ENCODE assay signal across 16 cellular contexts in the genomic region with DNA sequence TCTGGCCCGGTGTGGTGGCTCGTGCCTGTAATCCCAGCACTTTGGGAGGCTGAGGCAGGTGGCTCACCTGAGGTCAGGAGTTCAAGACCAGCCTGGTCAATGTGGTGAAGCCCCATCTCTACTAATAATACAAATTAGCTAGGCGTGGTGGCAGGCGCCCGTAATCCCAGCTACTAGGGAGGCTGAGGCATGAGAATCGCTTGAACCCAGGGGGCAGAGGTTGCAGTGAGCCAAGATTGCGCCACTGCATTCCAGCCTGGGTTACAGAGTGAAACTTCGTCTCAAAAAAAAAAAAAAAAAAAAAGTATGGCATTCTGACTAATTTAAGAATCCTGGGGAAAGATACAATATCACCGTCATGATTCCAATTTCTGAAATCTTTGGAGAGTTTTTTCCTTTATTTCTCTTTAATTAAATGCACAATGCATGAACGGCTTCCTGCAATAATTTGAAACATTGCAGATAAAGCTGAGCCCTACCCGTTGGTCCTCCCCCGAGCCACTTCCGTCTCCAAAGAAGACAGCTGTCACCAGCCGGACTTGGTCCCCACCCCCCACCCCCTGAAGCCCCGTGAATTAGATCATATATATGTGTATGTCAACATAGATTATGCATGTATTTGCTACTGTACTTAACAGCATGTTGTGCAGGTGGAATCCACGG.
DNase-seq lines count a peak whose midpoint lies in the region; ATAC-seq, FAIRE-seq and TF ChIP-seq lines count a peak whose summit lies in the region.
"Had no signal": no experiment of that assay in that cellular context is flagged by ENCODE, and none has a peak within 500 bp of the region (broad histone marks: within the 10 kb centered on the region; RNA-seq: fewer than 3 reads in every experiment).

No MANE protein-coding gene starts in this region.

- H3K27me3 Mint-ChIP-seq in activated CD8-positive, alpha-beta T cell treated with anti-CD3 and anti-CD28 coated beads, Interleukin-2, amount 10 ng/mL, durations not matched to agents 7 days and 5 days (ENCODE audit: low read depth) = no peaks in the 10 kb centered on the region
- H3K27me3 Mint-ChIP-seq in activated CD8-positive, alpha-beta T cell treated with anti-CD3 and anti-CD28 coated beads for 36 hours = no peaks in the 10 kb centered on the region
- no peaks in the 10 kb centered on the region for H3K27me3 Mint-ChIP-seq in type B pancreatic cell
- H3K27me3 Mint-ChIP-seq: activated CD4-positive, alpha-beta memory T cell treated with anti-CD3 and anti-CD28 coated beads, Interleukin-2, amount 10 ng/mL, durations not matched to agents 7 days and 5 days had no signal

- WGBS in K562 (ENCODE audit: insufficient coverage, low coverage, missing lambda C conversion rate) = 27% methylated on average over 16 of the region's 16 CpGs

- no peaks in the 10 kb centered on the region for H3K9me3 ChIP-seq in K562 (replicated peaks; ENCODE audit: control insufficient read depth, insufficient read depth, low read depth, low read length)
- no peaks in the 10 kb centered on the region for H3K9me3 ChIP-seq in MG63
- H3K9me3 ChIP-seq: body of pancreas, Peyer's patch, transverse colon had no signal

- peaks cover 62% of the 10 kb centered on the region for H3K4me1 Mint-ChIP-seq in activated CD8-positive, alpha-beta T cell treated with anti-CD3 and anti-CD28 coated beads, Interleukin-2, amount 10 ng/mL, durations not matched to agents 7 days and 5 days (ENCODE audit: low read depth)
- peaks cover 46% of the 10 kb centered on the region for H3K4me1 Mint-ChIP-seq in activated CD8-positive, alpha-beta T cell treated with anti-CD3 and anti-CD28 coated beads for 36 hours (ENCODE audit: low read depth)
- H3K4me1 Mint-ChIP-seq in type B pancreatic cell (ENCODE audit: unreplicated experiment) = peaks cover 70% of the 10 kb centered on the region

- no peak for FAIRE-seq in K562 (lab: Jason Lieb, UNC)

- H3K4me3 Mint-ChIP-seq in activated CD8-positive, alpha-beta T cell treated with anti-CD3 and anti-CD28 coated beads, Interleukin-2, amount 10 ng/mL, durations not matched to agents 7 days and 5 days = no peak overlapping the region
- H3K4me3 Mint-ChIP-seq in activated CD8-positive, alpha-beta T cell treated with anti-CD3 and anti-CD28 coated beads for 36 hours = no peak overlapping the region
- no peak overlapping the region for H3K4me3 Mint-ChIP-seq in type B pancreatic cell
- H3K4me3 Mint-ChIP-seq: activated CD4-positive, alpha-beta memory T cell treated with anti-CD3 and anti-CD28 coated beads, Interleukin-2, amount 10 ng/mL, durations not matched to agents 7 days and 5 days had no signal

- in situ Hi-C loops in K562 (cut with MboI) = no loop called here

- peaks cover 3% of the 10 kb centered on the region for H3K9me1 ChIP-seq in K562 (ENCODE audit: control insufficient read depth, insufficient read depth, low read length)

- peaks cover 90% of the 10 kb centered on the region for H3K79me2 ChIP-seq in K562 (ENCODE audit: control insufficient read depth, insufficient read depth, low read length)
- H3K79me2 ChIP-seq: parathyroid adenoma had no signal

- TF ChIP-seq POLR2A in K562 (conservative IDR thresholded peaks at IDR 0.05) = no peak

- peaks cover 14% of the 10 kb centered on the region for H3K36me3 Mint-ChIP-seq in activated CD8-positive, alpha-beta T cell treated with anti-CD3 and anti-CD28 coated beads, Interleukin-2, amount 10 ng/mL, durations not matched to agents 7 days and 5 days (ENCODE audit: low read depth)
- peaks cover 3% of the 10 kb centered on the region for H3K36me3 Mint-ChIP-seq in activated CD8-positive, alpha-beta T cell treated with anti-CD3 and anti-CD28 coated beads for 36 hours (ENCODE audit: low read depth)
- H3K36me3 Mint-ChIP-seq in type B pancreatic cell = no peaks in the 10 kb centered on the region

- intact Hi-C loops in activated CD8-positive, alpha-beta T cell treated with anti-CD3 and anti-CD28 coated beads for 36 hours (cut with micrococcal nuclease) = no loop called here
- intact Hi-C loops in K562 (cut with micrococcal nuclease) = loop anchor here (10.0 kb wide), 1 partner anchor 142 kb away; no protein-coding TSS in a partner anchor

- H3K36me3 ChIP-seq in K562 (ENCODE audit: control insufficient read depth, insufficient read depth, low read length) (peaks cover 8% of the 10 kb centered on the region; the same call in 2 of the 3 replicates), MG63 (no peaks in the 10 kb centered on the region; the same call in 1 of the 2 replicates)
- H3K36me3 ChIP-seq: transverse colon had no signal

- CTCF ChIA-PET in activated CD8-positive, alpha-beta T cell treated with anti-CD3 and anti-CD28 coated beads, Interleukin-2, amount 10 ng/mL, durations not matched to agents 7 days and 5 days (lab: Charles Lee) = interaction anchor here (2.0 kb wide), 1 partner anchor 61 kb away, joined by 8 read pairs; no protein-coding TSS in a partner anchor
- CTCF ChIA-PET in activated CD8-positive, alpha-beta T cell treated with anti-CD3 and anti-CD28 coated beads for 36 hours (lab: Charles Lee) = interaction anchor here (1.5 to 3.2 kb wide), 2 partner anchors 60 to 271 kb away, joined by 4 to 11 read pairs; no protein-coding TSS in a partner anchor
- CTCF ChIA-PET in K562 (lab: Yijun Ruan, JAX; ENCODE audit: low intra/inter-chr PET ratio) = interaction anchor here (0.7 kb wide), 1 partner anchor 18 kb away, joined by 3 read pairs; no protein-coding TSS in a partner anchor

- H3K27me3 ChIP-seq in K562 (ENCODE audit: control insufficient read depth in 2 of 2, insufficient read depth in 2 of 2, low read length in 2 of 2) (no peaks in the 10 kb centered on the region), MG63 (no peaks in the 10 kb centered on the region)
- H3K27me3 ChIP-seq: body of pancreas, Peyer's patch, transverse colon had no signal

- POLR2A ChIA-PET in activated CD8-positive, alpha-beta T cell treated with anti-CD3 and anti-CD28 coated beads, Interleukin-2, amount 10 ng/mL, durations not matched to agents 7 days and 5 days (lab: Charles Lee) = no interaction called here
- POLR2A ChIA-PET in activated CD8-positive, alpha-beta T cell treated with anti-CD3 and anti-CD28 coated beads for 36 hours (lab: Charles Lee) = no interaction called here
- POLR2A ChIA-PET in K562 (lab: Yijun Ruan, JAX) = interaction anchor here (0.5 to 0.6 kb wide), 2 partner anchors 10 to 309 kb away, joined by 3 read pairs; no protein-coding TSS in a partner anchor

- no peaks in the 10 kb centered on the region; the same call in 1 of the 2 replicates for H4K20me1 ChIP-seq in K562 (replicated peaks; ENCODE audit: control insufficient read depth, insufficient read depth, low read length)

- TF ChIP-seq EP300 in K562 (IDR thresholded peaks at IDR 0.05; ENCODE audit: low read length) = peak; percentile 69

- H3K4me1 ChIP-seq in K562 (replicated peaks in 1 of 2; ENCODE audit: control insufficient read depth in 2 of 2, insufficient read depth in 2 of 2, low read length in 2 of 2) = peaks cover 65 to 75% of the 10 kb centered on the region in 2 experiments

- no peak for ATAC-seq in activated CD8-positive, alpha-beta T cell treated with anti-CD3 and anti-CD28 coated beads, Interleukin-2, amount 10 ng/mL, durations not matched to agents 7 days and 5 days
- ATAC-seq in activated CD8-positive, alpha-beta T cell treated with anti-CD3 and anti-CD28 coated beads for 36 hours = no peak
- ATAC-seq in K562 = peak; percentile 14
- ATAC-seq: body of pancreas had no signal

- H3K27ac Mint-ChIP-seq in activated CD8-positive, alpha-beta T cell treated with anti-CD3 and anti-CD28 coated beads, Interleukin-2, amount 10 ng/mL, durations not matched to agents 7 days and 5 days = peak overlapping the region; percentile 51
- no peak overlapping the region for H3K27ac Mint-ChIP-seq in activated CD8-positive, alpha-beta T cell treated with anti-CD3 and anti-CD28 coated beads for 36 hours
- H3K27ac Mint-ChIP-seq in type B pancreatic cell = peak overlapping the region; percentile 59
- H3K27ac Mint-ChIP-seq: activated CD4-positive, alpha-beta memory T cell treated with anti-CD3 and anti-CD28 coated beads, Interleukin-2, amount 10 ng/mL, durations not matched to agents 7 days and 5 days had no signal

- H3K4me3 ChIP-seq in K562 (no peak overlapping the region), MG63 (no peak overlapping the region)
- H3K4me3 ChIP-seq: body of pancreas, Peyer's patch, transverse colon had no signal

- no peaks in the 10 kb centered on the region for H3K9me3 Mint-ChIP-seq in activated CD8-positive, alpha-beta T cell treated with anti-CD3 and anti-CD28 coated beads, Interleukin-2, amount 10 ng/mL, durations not matched to agents 7 days and 5 days (ENCODE audit: insufficient read depth)
- H3K9me3 Mint-ChIP-seq in activated CD8-positive, alpha-beta T cell treated with anti-CD3 and anti-CD28 coated beads for 36 hours = no peaks in the 10 kb centered on the region
- no peaks in the 10 kb centered on the region for H3K9me3 Mint-ChIP-seq in type B pancreatic cell
- H3K9me3 Mint-ChIP-seq: activated CD4-positive, alpha-beta memory T cell treated with anti-CD3 and anti-CD28 coated beads, Interleukin-2, amount 10 ng/mL, durations not matched to agents 7 days and 5 days had no signal

- no peak for TF ChIP-seq CTCF in activated CD8-positive, alpha-beta T cell treated with anti-CD3 and anti-CD28 coated beads for 36 hours (IDR thresholded peaks at IDR 0.05)
- no peak for TF ChIP-seq CTCF in K562 (IDR thresholded peaks at IDR 0.05 in 2 of 3, conservative IDR thresholded peaks at IDR 0.05 in 1 of 3; ENCODE audit: insufficient read depth in 2 of 3, low read depth in 1 of 3, low read length in 3 of 3)
- TF ChIP-seq CTCF in type B pancreatic cell (conservative IDR thresholded peaks at IDR 0.05) = no peak

- H3K27ac ChIP-seq in K562 (ENCODE audit: extremely low read depth, low read depth, low read length) = peak overlapping the region; percentile 79
- H3K27ac ChIP-seq: body of pancreas, parathyroid adenoma, Peyer's patch, transverse colon had no signal

- H3K4me2 ChIP-seq in K562 (ENCODE audit: insufficient read depth, low read length) = peak overlapping the region; percentile 40

- peak overlapping the region in 1 of 2 experiments; percentile 21; a peak in 2 of 4 replicates for H3K9ac ChIP-seq in K562 (ENCODE audit: insufficient read depth in 1 of 2, low read depth in 2 of 2, low read length in 2 of 2)
- H3K9ac ChIP-seq: parathyroid adenoma had no signal

- no peak overlapping the region for H2AFZ ChIP-seq in K562 (ENCODE audit: low read depth, low read length)
- H2AFZ ChIP-seq: parathyroid adenoma had no signal

- no TSS peak for BruUV-seq in K562 (replicated peaks; lab: Mats Ljungman, UMichigan)

- no peak for DNase-seq in activated CD8-positive, alpha-beta T cell treated with anti-CD3 and anti-CD28 coated beads, Interleukin-2, amount 10 ng/mL, durations not matched to agents 7 days and 5 days
- no peak for DNase-seq in activated CD8-positive, alpha-beta T cell treated with anti-CD3 and anti-CD28 coated beads for 36 hours
- DNase-seq in NCI-H526 treated with DMSO at 0.1 percent for 48 hours (lab: John Stamatoyannopoulos, UW) = peak; percentile 8
- DNase-seq in K562 (ENCODE audit: extremely low read depth in 1 of 4, low spot score in 3 of 4) = peak; percentile 69 to 75 (median 70)
- DNase-seq in type B pancreatic cell (ENCODE audit: extremely low spot score, unreplicated experiment) = no peak
- no peak for DNase-seq in stimulated activated CD4-positive, alpha-beta T cell treated with anti-CD3 and anti-CD28 coated beads, Interleukin-1b, Interleukin-23, amount 100 ng/mL, for 48 hours
- DNase-seq in SKM-1 (lab: John Stamatoyannopoulos, UW; ENCODE audit: unreplicated experiment) = no peak
- no peak for DNase-seq in MG63
- DNase-seq: activated CD4-positive, alpha-beta memory T cell treated with anti-CD3 and anti-CD28 coated beads, Interleukin-2, amount 10 ng/mL, durations not matched to agents 7 days and 5 days; activated gamma-delta T cell treated with Interleukin-2 at 50 U/mL for 16 hours; body of pancreas; DND-41; NCI-H1930; Peyer's patch; transverse colon had no signal

- no peak for TF ChIP-seq RAD21 in K562 (CRISPR knock-in tag; conservative IDR thresholded peaks at IDR 0.05 in 1 of 2, IDR thresholded peaks at IDR 0.05 in 1 of 2)

Comparison
In these comparisons a context has a peak if more than half of its experiments do, and no peak if none do; other contexts are left out.
1. DNase-seq: peak in NCI-H526 treated with DMSO at 0.1 percent for 48 hours (single experiment) and K562 (4 of 4); none in activated CD8-positive, alpha-beta T cell treated with anti-CD3 and anti-CD28 coated beads, Interleukin-2, amount 10 ng/mL, durations not matched to agents 7 days and 5 days (single experiment), activated CD8-positive, alpha-beta T cell treated with anti-CD3 and anti-CD28 coated beads for 36 hours (single experiment), type B pancreatic cell (single experiment), stimulated activated CD4-positive, alpha-beta T cell treated with anti-CD3 and anti-CD28 coated beads, Interleukin-1b, Interleukin-23, amount 100 ng/mL, for 48 hours (single experiment), SKM-1 (single experiment) and MG63 (single experiment).